Comparison of ENCODE assay signal across 7 cellular contexts in genomic region chr17:42194133-42194899, GRCh38. TPM values are rescaled to one million over a fixed set of nuclear protein-coding genes. Genes with fewer than 3 reads are reported as not detected.
DNase-seq lines count a peak whose midpoint lies in the region; ATAC-seq, FAIRE-seq and TF ChIP-seq lines count a peak whose summit lies in the region.

A gene with protein sequence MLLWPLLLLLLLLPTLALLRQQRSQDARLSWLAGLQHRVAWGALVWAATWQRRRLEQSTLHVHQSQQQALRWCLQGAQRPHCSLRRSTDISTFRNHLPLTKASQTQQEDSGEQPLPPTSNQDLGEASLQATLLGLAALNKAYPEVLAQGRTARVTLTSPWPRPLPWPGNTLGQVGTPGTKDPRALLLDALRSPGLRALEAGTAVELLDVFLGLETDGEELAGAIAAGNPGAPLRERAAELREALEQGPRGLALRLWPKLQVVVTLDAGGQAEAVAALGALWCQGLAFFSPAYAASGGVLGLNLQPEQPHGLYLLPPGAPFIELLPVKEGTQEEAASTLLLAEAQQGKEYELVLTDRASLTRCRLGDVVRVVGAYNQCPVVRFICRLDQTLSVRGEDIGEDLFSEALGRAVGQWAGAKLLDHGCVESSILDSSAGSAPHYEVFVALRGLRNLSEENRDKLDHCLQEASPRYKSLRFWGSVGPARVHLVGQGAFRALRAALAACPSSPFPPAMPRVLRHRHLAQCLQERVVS (minus strand): TSS chr17:42194494. CDS start chr17:42193581, 913 bp downstream.

- H3K27me3 ChIP-seq in keratinocyte (ENCODE audit: control insufficient read depth, extremely low read depth, insufficient read depth, low read length): no peaks in the 10 kb centered on the region

- dilution Hi-C loops in keratinocyte (cut with MboI; ENCODE audit: extremely low pct_ligation_motif_present, low sequenced_read_pairs): no loop called here

- H2AFZ ChIP-seq in keratinocyte (ENCODE audit: control insufficient read depth, low read length): peak within 1 kb of the TSS; percentile 93

- CTCF ChIA-PET in WTC11 (lab: Charles Lee): interaction anchor here (0.7 to 3.3 kb wide), 19 partner anchors 10 to 333 kb away, joined by 3 to 29 read pairs (median 4); partner anchors contain the start of genes HCRT, HSPB9, KCNH4 and ODAD4

- H3K9me3 ChIP-seq in keratinocyte (ENCODE audit: control insufficient read depth, low read depth, low read length): no peaks in the 10 kb centered on the region

- POLR2A ChIA-PET in WTC11 (lab: Charles Lee): no interaction called here

- no peaks in the 10 kb centered on the region for H3K27me3 Mint-ChIP-seq in WTC11 (ENCODE audit: low read depth)

- peak within 1 kb of the TSS; percentile 43 to 77 (median 50) for H3K4me3 ChIP-seq in keratinocyte (ENCODE audit: control insufficient read depth in 2 of 3, extremely low read depth in 1 of 3, insufficient read depth in 2 of 3, low read depth in 1 of 3, low read length in 3 of 3)

- peak; percentile 23 for FAIRE-seq in keratinocyte (lab: Jason Lieb, UNC)

- ATAC-seq in GM18511 (IDR thresholded peaks at IDR 0.05; ENCODE audit: unreplicated experiment) (peak; percentile 85), HG03025 (IDR thresholded peaks at IDR 0.05; ENCODE audit: low FRiP score, unreplicated experiment) (peak; percentile 80), WTC11 (peak; percentile 92)

- TF ChIP-seq CTCF in WTC11 (IDR thresholded peaks at IDR 0.05): no peak
- no peak for TF ChIP-seq CTCF in keratinocyte (optimal IDR thresholded peaks at IDR 0.05 in 1 of 3, IDR thresholded peaks at IDR 0.05 in 1 of 3, conservative IDR thresholded peaks at IDR 0.05 in 1 of 3; ENCODE audit: extremely low read depth in 1 of 3, insufficient read depth in 2 of 3, low read length in 3 of 3)

- peak within 1 kb of the TSS; percentile 63 for H3K4me3 Mint-ChIP-seq in WTC11

- H3K36me3 Mint-ChIP-seq in WTC11: no peaks in the 10 kb centered on the region

- peaks cover 16% of the 10 kb centered on the region for H3K4me1 Mint-ChIP-seq in WTC11

- H3K9ac ChIP-seq in keratinocyte (ENCODE audit: control insufficient read depth, extremely low read depth, insufficient read depth, low read length): peak within 1 kb of the TSS; percentile 67

- peak within 1 kb of the TSS; percentile 70 for H3K4me2 ChIP-seq in keratinocyte (ENCODE audit: control insufficient read depth, extremely low read depth, insufficient read depth, low read depth, low read length)

- H3K4me1 ChIP-seq in keratinocyte (ENCODE audit: control insufficient read depth, extremely low read depth, insufficient read depth, low read length): no peaks in the 10 kb centered on the region

- H4K20me1 ChIP-seq in keratinocyte (ENCODE audit: control insufficient read depth, extremely low read depth, insufficient read depth, low read length): no peaks in the 10 kb centered on the region

- no peaks in the 10 kb centered on the region for H3K79me2 ChIP-seq in keratinocyte (ENCODE audit: control insufficient read depth, insufficient read depth, low read length)

- peaks cover 0 to 1% of the 10 kb centered on the region in 2 experiments for H3K36me3 ChIP-seq in keratinocyte (ENCODE audit: control insufficient read depth in 2 of 2, extremely low read depth in 1 of 2, insufficient read depth in 2 of 2, low read length in 2 of 2)

- DNase-seq in NCI-H2227 treated with DMSO at 0.1 percent for 48 hours (lab: John Stamatoyannopoulos, UW) (peak; percentile 77), WTC11 (ENCODE audit: low spot score) (peak; percentile 71), keratinocyte (ENCODE audit: low read depth, low spot score) (no peak)
- DNase-seq in central memory CD4-positive, alpha-beta T cell: peak; percentile 72
- DNase-seq in stimulated activated CD4-positive, alpha-beta T cell treated with anti-CD3 and anti-CD28 coated beads, Interleukin-12 subunit alpha, Interleukin-12 subunit beta, amount 100 ng/mL, for 48 hours (ENCODE audit: low read depth in 2 of 3, low spot score in 1 of 3): peak; percentile 64 to 71 (median 67)

- H3K9me1 ChIP-seq in keratinocyte (ENCODE audit: control insufficient read depth, extremely low read depth, insufficient read depth, low read length): no peaks in the 10 kb centered on the region

- H3K9me3 Mint-ChIP-seq in WTC11: no peaks in the 10 kb centered on the region

- H3K27ac Mint-ChIP-seq in WTC11: peak within 1 kb of the TSS; percentile 78; the same call in 1 of the 2 replicates

- H3K27ac ChIP-seq in keratinocyte (ENCODE audit: control insufficient read depth, insufficient read depth, low read length): peak within 1 kb of the TSS; percentile 36

TF ChIP-seq in WTC11, 78 proteins besides CTCF, POLR2A, EP300 and RAD21:
- peak; percentile 88 for TF ChIP-seq USF1 (CRISPR knock-in tag; IDR thresholded peaks at IDR 0.05)
- TF ChIP-seq E2F5 (CRISPR knock-in tag; IDR thresholded peaks at IDR 0.05): no peak
- no peak for TF ChIP-seq ZNF263 (CRISPR knock-in tag; IDR thresholded peaks at IDR 0.05; ENCODE audit: low read depth)
- TF ChIP-seq, protein P1, sequence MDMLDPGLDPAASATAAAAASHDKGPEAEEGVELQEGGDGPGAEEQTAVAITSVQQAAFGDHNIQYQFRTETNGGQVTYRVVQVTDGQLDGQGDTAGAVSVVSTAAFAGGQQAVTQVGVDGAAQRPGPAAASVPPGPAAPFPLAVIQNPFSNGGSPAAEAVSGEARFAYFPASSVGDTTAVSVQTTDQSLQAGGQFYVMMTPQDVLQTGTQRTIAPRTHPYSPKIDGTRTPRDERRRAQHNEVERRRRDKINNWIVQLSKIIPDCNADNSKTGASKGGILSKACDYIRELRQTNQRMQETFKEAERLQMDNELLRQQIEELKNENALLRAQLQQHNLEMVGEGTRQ (CRISPR knock-in tag; IDR thresholded peaks at IDR 0.05): peak; percentile 85
- TF ChIP-seq SP1 (CRISPR knock-in tag; conservative IDR thresholded peaks at IDR 0.05): peak; percentile 96
- TF ChIP-seq ZNF121 (CRISPR knock-in tag; IDR thresholded peaks at IDR 0.05): peak; percentile 97

RNA-seq across cellular contexts. Expression of the gene that starts here (rescaled TPM):
- 7.5 to 11.1 TPM (median 11.1 TPM) in 3 replicates for total RNA-seq in WTC11 (2021)
- 2.7 to 4.7 TPM (median 4.4 TPM) in 3 replicates for polyA plus RNA-seq in keratinocyte
- 0.59 TPM for polyA plus RNA-seq in keratinocyte (2011; ENCODE audit: low read depth)
- polyA plus RNA-seq in keratinocyte (2011; cell fraction: cytosol; rRNA removed): 1.2 and 2.6 TPM in 2 replicates
- polyA plus RNA-seq in keratinocyte (2011; cell fraction: nucleus; rRNA removed): 8.3 and 9.9 TPM in 2 replicates
- polyA plus RNA-seq in keratinocyte (2012; ENCODE audit: low replicate concordance): 3.5 and 6.7 TPM in 2 replicates
- polyA minus RNA-seq in keratinocyte: 2.0 to 3.8 TPM (median 2.5 TPM) in 3 replicates
- 5.4 TPM for polyA minus RNA-seq in keratinocyte (2011; cell fraction: cytosol; rRNA and poly(A)+ RNA removed)
- 7.2 and 7.9 TPM in 2 replicates for polyA minus RNA-seq in keratinocyte (2011; cell fraction: nucleus; rRNA and poly(A)+ RNA removed)
